ENCODE assay signal across 17 cellular contexts in the genomic region with DNA sequence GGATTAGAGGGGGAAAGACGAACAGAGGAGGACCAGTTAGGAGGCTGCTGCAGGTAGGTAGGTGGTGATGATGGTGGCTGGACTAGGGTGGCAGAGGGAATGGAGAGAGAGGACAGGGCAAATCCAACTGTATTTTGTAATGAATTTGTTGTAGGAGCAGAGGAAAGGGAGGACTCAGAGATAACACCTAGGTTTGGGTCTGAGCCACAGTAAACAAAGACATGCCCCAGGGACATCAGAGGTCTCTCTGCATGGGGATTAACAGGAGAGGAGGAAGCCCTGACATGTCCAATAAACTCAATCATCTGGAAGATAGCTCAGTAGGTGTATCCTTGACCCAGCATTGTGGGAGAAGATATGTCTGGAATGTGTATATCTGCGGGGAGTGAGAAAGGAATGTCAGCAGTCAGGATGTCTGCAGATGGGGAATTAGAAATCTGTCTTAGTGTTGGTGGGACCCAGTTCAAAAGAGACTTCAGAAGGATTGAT. TPM values are rescaled to one million over a fixed set of nuclear protein-coding genes. Genes with fewer than 3 reads are reported as not detected.
A peak's percentile ranks its signal among the peaks of the same experiment; 100 is the strongest.
DNase-seq lines count a peak whose midpoint lies in the region; ATAC-seq, FAIRE-seq and TF ChIP-seq lines count a peak whose summit lies in the region.
"Had no signal": no experiment of that assay in that cellular context is flagged by ENCODE, and none has a peak within 500 bp of the region (broad histone marks: within the 10 kb centered on the region; RNA-seq: fewer than 3 reads in every experiment).

No MANE protein-coding gene starts in this region.

- H3K9me3 ChIP-seq in astrocyte (ENCODE audit: insufficient read depth, low read depth, low read length) (no peaks in the 10 kb centered on the region), liver (ENCODE audit: control insufficient read depth in 4 of 4, low read length in 3 of 4) (no peaks in the 10 kb centered on the region), hepatocyte (ENCODE audit: low read depth) (no peaks in the 10 kb centered on the region), thyroid gland (no peaks in the 10 kb centered on the region)
- H3K9me3 ChIP-seq: ascending aorta, BE2C had no signal

- peak; percentile 43 for FAIRE-seq in astrocyte (lab: Jason Lieb, UNC)
- FAIRE-seq: G401.6 had no signal

- no peak for TF ChIP-seq RAD21 in liver (IDR thresholded peaks at IDR 0.05)

- H3K27ac Mint-ChIP-seq in astrocyte (ENCODE audit: unreplicated experiment): no peak overlapping the region
- H3K27ac Mint-ChIP-seq: stimulated activated naive B cell treated with anti-CD40 and anti-IgM and Interleukin-4, amounts not matched to agents 10 μg/mL and 1 μg/mL and 100 μg/mL, for 72 hours; T-helper 2 cell treated with Interferon-gamma antibody and Interleukin-4, amounts not matched to agents 5 μg/mL and 100 μg/mL, for 36 hours had no signal

- H3K27me3 ChIP-seq in astrocyte (ENCODE audit: insufficient read depth, low read length): no peaks in the 10 kb centered on the region
- H3K27me3 ChIP-seq in liver (ENCODE audit: control insufficient read depth in 4 of 4, insufficient read depth in 4 of 4, low read length in 3 of 4): no peaks in the 10 kb centered on the region
- H3K27me3 ChIP-seq in hepatocyte: no peaks in the 10 kb centered on the region
- H3K27me3 ChIP-seq in thyroid gland: no peaks in the 10 kb centered on the region
- H3K27me3 ChIP-seq: ascending aorta, BE2C had no signal

- H3K27ac ChIP-seq in astrocyte (ENCODE audit: low read depth, low read length): no peak overlapping the region
- H3K27ac ChIP-seq in liver (ENCODE audit: low read depth in 1 of 2, low read length in 2 of 2): no peak overlapping the region
- H3K27ac ChIP-seq in hepatocyte: no peak overlapping the region
- no peak overlapping the region for H3K27ac ChIP-seq in thyroid gland
- H3K27ac ChIP-seq: ascending aorta had no signal

- H3K4me1 ChIP-seq in astrocyte (ENCODE audit: insufficient read depth, low read length): peaks cover 15% of the 10 kb centered on the region
- peaks cover 2 to 19% (median 7%) of the 10 kb centered on the region in 4 donors for H3K4me1 ChIP-seq in liver (ENCODE audit: control insufficient read depth in 4 of 4, insufficient read depth in 4 of 4, low read length in 3 of 4)
- H3K4me1 ChIP-seq in hepatocyte (ENCODE audit: insufficient read depth): peaks cover 9% of the 10 kb centered on the region
- peaks cover 18 to 19% of the 10 kb centered on the region in 2 donors for H3K4me1 ChIP-seq in thyroid gland

- no peaks in the 10 kb centered on the region for H3K79me2 ChIP-seq in astrocyte (ENCODE audit: insufficient read depth, low read length)
- H3K79me2 ChIP-seq in hepatocyte: no peaks in the 10 kb centered on the region

- intact Hi-C loops in Right ventricle myocardium inferior (cut with DNase I) (no loop called here), thyroid gland (cut with DNase I) (no loop called here)

- H3K9me3 Mint-ChIP-seq in astrocyte (ENCODE audit: unreplicated experiment): peaks cover 5% of the 10 kb centered on the region
- H3K9me3 Mint-ChIP-seq: naive B cell; stimulated activated naive B cell treated with anti-CD40 and anti-IgM and Interleukin-4, amounts not matched to agents 10 μg/mL and 1 μg/mL and 100 μg/mL, for 72 hours; T-helper 2 cell treated with Interferon-gamma antibody and Interleukin-4, amounts not matched to agents 5 μg/mL and 100 μg/mL, for 36 hours had no signal

- H4K20me1 ChIP-seq in astrocyte (ENCODE audit: insufficient read depth, low read length): no peaks in the 10 kb centered on the region
- H4K20me1 ChIP-seq in hepatocyte (ENCODE audit: insufficient read depth, poor library complexity, severe bottlenecking): no peaks in the 10 kb centered on the region

- ATAC-seq in Right ventricle myocardium inferior: no peak
- ATAC-seq: stimulated activated naive B cell treated with anti-CD40 and anti-IgM and Interleukin-4, amounts not matched to agents 10 μg/mL and 1 μg/mL and 100 μg/mL, for 72 hours had no signal

- H3K9ac ChIP-seq in astrocyte (ENCODE audit: low read length) (no peak overlapping the region), liver (ENCODE audit: low read depth in 1 of 2, low read length in 2 of 2) (no peak overlapping the region)

- TF ChIP-seq POLR2A in thyroid gland (IDR thresholded peaks at IDR 0.05): no peak

- H3K36me3 Mint-ChIP-seq in astrocyte (ENCODE audit: low read depth, unreplicated experiment): peaks cover 7% of the 10 kb centered on the region
- H3K36me3 Mint-ChIP-seq: naive B cell; stimulated activated naive B cell treated with anti-CD40 and anti-IgM and Interleukin-4, amounts not matched to agents 10 μg/mL and 1 μg/mL and 100 μg/mL, for 72 hours had no signal

- peak overlapping the region; percentile 55 for H3K4me2 ChIP-seq in astrocyte (ENCODE audit: low read length)
- no peak overlapping the region for H3K4me2 ChIP-seq in hepatocyte

- H3K4me3 Mint-ChIP-seq in astrocyte (ENCODE audit: unreplicated experiment): no peak overlapping the region
- H3K4me3 Mint-ChIP-seq: naive B cell; stimulated activated naive B cell treated with anti-CD40 and anti-IgM and Interleukin-4, amounts not matched to agents 10 μg/mL and 1 μg/mL and 100 μg/mL, for 72 hours; T-helper 2 cell treated with Interferon-gamma antibody and Interleukin-4, amounts not matched to agents 5 μg/mL and 100 μg/mL, for 36 hours had no signal

- H3K4me1 Mint-ChIP-seq in astrocyte (ENCODE audit: low read depth, unreplicated experiment): peaks cover 9% of the 10 kb centered on the region

- WGBS in liver: 45% methylated on average over 2 of the region's 2 CpGs
- WGBS in hepatocyte (ENCODE audit: low lambda C conversion rate, missing lambda C conversion rate): 45% methylated on average over 2 of the region's 2 CpGs
- 64 to 72% methylated on average over 2 of the region's 2 CpGs for WGBS in thyroid gland, 2 donors

- H3K27me3 Mint-ChIP-seq in astrocyte (ENCODE audit: low read depth, unreplicated experiment): peaks cover 16% of the 10 kb centered on the region
- H3K27me3 Mint-ChIP-seq: naive B cell; stimulated activated naive B cell treated with anti-CD40 and anti-IgM and Interleukin-4, amounts not matched to agents 10 μg/mL and 1 μg/mL and 100 μg/mL, for 72 hours had no signal

- no peaks in the 10 kb centered on the region for H3K36me3 ChIP-seq in astrocyte (ENCODE audit: insufficient read depth, low read length)
- no peaks in the 10 kb centered on the region for H3K36me3 ChIP-seq in liver (ENCODE audit: control insufficient read depth in 4 of 4, insufficient read depth in 3 of 4, low read depth in 1 of 4, low read length in 3 of 4)
- H3K36me3 ChIP-seq in hepatocyte (replicated peaks; ENCODE audit: insufficient read depth, low read depth): no peaks in the 10 kb centered on the region
- H3K36me3 ChIP-seq in thyroid gland: no peaks in the 10 kb centered on the region
- H3K36me3 ChIP-seq: ascending aorta had no signal

- H3K4me3 ChIP-seq in astrocyte (ENCODE audit: insufficient read depth, low read depth, low read length) (no peak overlapping the region), liver (ENCODE audit: low read depth in 1 of 3, low read length in 3 of 3) (no peak overlapping the region), hepatocyte (no peak overlapping the region), thyroid gland (replicated peaks in 1 of 3) (no peak overlapping the region)
- H3K4me3 ChIP-seq: ascending aorta had no signal

- TF ChIP-seq CTCF in astrocyte (IDR thresholded peaks at IDR 0.05; ENCODE audit: insufficient read depth, low read depth, low read length): no peak
- TF ChIP-seq CTCF in liver (IDR thresholded peaks at IDR 0.05; ENCODE audit: low read depth, low read length, missing input control): no peak
- TF ChIP-seq CTCF in hepatocyte (IDR thresholded peaks at IDR 0.05; ENCODE audit: poor library complexity): no peak
- TF ChIP-seq CTCF in thyroid gland (IDR thresholded peaks at IDR 0.05): no peak

- peak; percentile 65 for DNase-seq in Daoy (ENCODE audit: low read depth)
- DNase-seq in LoVo (ENCODE audit: low spot score): peak; percentile 81
- DNase-seq in astrocyte (ENCODE audit: low read depth): peak; percentile 54
- no peak for DNase-seq in hepatocyte (ENCODE audit: low spot score)
- no peak for DNase-seq in NCI-H1694 treated with DMSO at 0.1 percent for 48 hours (lab: John Stamatoyannopoulos, UW)
- DNase-seq in Right ventricle myocardium inferior (ENCODE audit: missing footprints): no peak
- DNase-seq in thyroid gland: no peak
- DNase-seq: activated CD4-positive, alpha-beta T cell treated with anti-CD3 and anti-CD28 coated beads, Interleukin-2, amount 50 U/mL, for 1 hour; BE2C; naive B cell; retina; stimulated activated CD4-positive, alpha-beta T cell treated with anti-CD3 and anti-CD28 coated beads, Interleukin-4, amount 100 ng/mL, for 24 hours; stimulated activated naive B cell treated with anti-CD40 and anti-IgM and Interleukin-4, amounts not matched to agents 10 μg/mL and 1 μg/mL and 100 μg/mL, for 72 hours had no signal

- H2AFZ ChIP-seq in astrocyte (ENCODE audit: low read depth, low read length) (no peak overlapping the region), hepatocyte (no peak overlapping the region)

- H3K9me2 ChIP-seq in hepatocyte (replicated peaks; ENCODE audit: insufficient read depth): no peaks in the 10 kb centered on the region

RNA-seq across cellular contexts. Expression of a gene that starts 4.7 kb away (rescaled TPM):
- 2.3 and 4.6 TPM in 2 replicates for total RNA-seq in Daoy (2014; rRNA removed; shearing (Covaris generic))
- 17.7 and 23.8 TPM in 2 replicates for total RNA-seq in astrocyte
- total RNA-seq in liver: 10 to 100 TPM in 1 of 2 donors, 1 to 10 TPM in 1; 6.1 to 15.4 TPM
- 10 to 100 TPM in 1 of 2 donors, 1 to 10 TPM in 1; 8.3 to 10.4 TPM for polyA plus RNA-seq in liver
- 11.2 and 13.0 TPM in 2 replicates for total RNA-seq in hepatocyte
- 20.2 and 22.6 TPM in 2 replicates for polyA plus RNA-seq in hepatocyte
- 23.2 TPM for total RNA-seq in Right ventricle myocardium inferior
- total RNA-seq in thyroid gland: 100 to 1,000 TPM in 3 of 4 donors, 10 to 100 TPM in 1; 59.3 to 276 (median 187) TPM

RNA-seq across cellular contexts. Expression of a gene that starts 9.7 kb away (rescaled TPM):
- 0.83 and 1.4 TPM in 2 replicates for total RNA-seq in Daoy (2014; rRNA removed; shearing (Covaris generic))
- total RNA-seq in astrocyte (5.9 and 8.4 TPM in 2 replicates), liver (1 to 10 TPM; 1.3 to 4.3 TPM), hepatocyte (1.0 and 2.6 TPM in 2 replicates), Right ventricle myocardium inferior (37.3 TPM), thyroid gland (100 to 1,000 TPM in 2 of 4 donors, 10 to 100 TPM in 2; 87.3 to 178 (median 125) TPM)
- polyA plus RNA-seq in liver (1 to 10 TPM; 1.3 to 1.6 TPM), hepatocyte (1.6 and 2.1 TPM in 2 replicates)

RNA-seq across cellular contexts. Expression of a gene that starts 43.1 kb away (rescaled TPM):
- 0.11 TPM in 1 of 2 replicates, not detected in the other for total RNA-seq in Daoy (2014; rRNA removed; shearing (Covaris generic))
- total RNA-seq in astrocyte (not detected in 2 replicates), liver (under 1 TPM in 1 of 2 donors, not detected in 1; 0.25 TPM), hepatocyte (0.30 and 1.8 TPM in 2 replicates), Right ventricle myocardium inferior (not detected), thyroid gland (1 to 10 TPM in 3 of 4 donors, under 1 TPM in 1; 0.11 to 1.9 (median 1.2) TPM)
- polyA plus RNA-seq in liver (not detected), hepatocyte (1.0 TPM in 1 of 2 replicates, not detected in the other)
- total RNA-seq: ascending aorta had no signal

RNA-seq across cellular contexts. Expression of a gene that starts 51.3 kb away (rescaled TPM):
- 19.3 and 20.6 TPM in 2 replicates for total RNA-seq in Daoy (2014; rRNA removed; shearing (Covaris generic))
- total RNA-seq in astrocyte: 76.3 and 92.2 TPM in 2 replicates
- total RNA-seq in liver: 10 to 100 TPM in 1 of 2 donors, 1 to 10 TPM in 1; 7.1 to 14.7 TPM
- polyA plus RNA-seq in liver: 1 to 10 TPM; 3.5 to 7.2 TPM
- 17.9 and 19.0 TPM in 2 replicates for total RNA-seq in hepatocyte
- polyA plus RNA-seq in hepatocyte: 41.2 and 45.5 TPM in 2 replicates
- 38.8 TPM for total RNA-seq in Right ventricle myocardium inferior
- 10 to 100 TPM; 44.5 to 61.9 (median 52.6) TPM for total RNA-seq in thyroid gland

Comparison
In these comparisons a context has a peak if more than half of its experiments do, and no peak if none do; other contexts are left out.
1. DNase-seq: peak in Daoy (single experiment), LoVo (single experiment) and astrocyte (single experiment); none in hepatocyte (single experiment), NCI-H1694 treated with DMSO at 0.1 percent for 48 hours (single experiment), Right ventricle myocardium inferior (single experiment) and thyroid gland (0 of 2).